9 cellular contexts compared by ENCODE assay signal in the genomic region with DNA sequence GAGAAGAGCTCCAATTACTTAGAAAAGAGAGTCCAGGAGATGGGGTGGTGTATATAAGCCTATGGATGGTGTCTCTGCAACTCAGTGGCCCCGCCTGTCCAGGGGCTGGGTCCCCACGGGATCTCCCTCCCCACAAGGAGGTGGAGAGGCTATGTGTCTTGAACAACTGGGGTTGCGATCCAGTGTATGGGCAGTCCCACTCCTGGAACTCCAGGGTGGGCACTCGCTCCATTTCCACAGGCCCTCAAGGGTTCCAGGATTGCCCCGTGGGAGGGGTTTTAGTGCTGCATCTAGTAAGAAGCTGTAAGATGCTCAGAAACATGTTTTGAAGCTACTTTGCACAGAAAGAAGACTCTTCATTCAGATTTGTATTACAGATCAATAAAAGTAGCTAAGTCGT. TPM values are rescaled to one million over a fixed set of nuclear protein-coding genes. Genes with fewer than 3 reads are reported as not detected.
DNase-seq lines count a peak whose midpoint lies in the region; ATAC-seq, FAIRE-seq and TF ChIP-seq lines count a peak whose summit lies in the region.
"Had no signal": no experiment of that assay in that cellular context is flagged by ENCODE, and none has a peak within 500 bp of the region (broad histone marks: within the 10 kb centered on the region; RNA-seq: fewer than 3 reads in every experiment).

No MANE protein-coding gene starts in this region.

- H4K20me1 ChIP-seq in Karpas-422 (ENCODE audit: insufficient read depth, low read depth, low read length): peaks cover 25% of the 10 kb centered on the region
- peaks cover 4% of the 10 kb centered on the region; the same call in 1 of the 2 replicates for H4K20me1 ChIP-seq in K562 (replicated peaks; ENCODE audit: control insufficient read depth, insufficient read depth, low read length)

- H3K9me3 ChIP-seq in cardiac muscle cell (ENCODE audit: low read depth): no peaks in the 10 kb centered on the region
- H3K9me3 ChIP-seq in Karpas-422 (ENCODE audit: low read length): no peaks in the 10 kb centered on the region
- H3K9me3 ChIP-seq in K562 (replicated peaks; ENCODE audit: control insufficient read depth, insufficient read depth, low read depth, low read length): no peaks in the 10 kb centered on the region
- no peaks in the 10 kb centered on the region for H3K9me3 ChIP-seq in suprapubic skin

- H3K9me1 ChIP-seq in K562 (ENCODE audit: control insufficient read depth, insufficient read depth, low read length): no peaks in the 10 kb centered on the region

- H3K27ac ChIP-seq in cardiac muscle cell (peak overlapping the region; percentile 98), Karpas-422 (ENCODE audit: low read length) (no peak overlapping the region), K562 (ENCODE audit: extremely low read depth, low read depth, low read length) (peak overlapping the region; percentile 83), suprapubic skin (peak overlapping the region; percentile 99)

- H3K9me2 ChIP-seq in Karpas-422 (replicated peaks; ENCODE audit: insufficient read depth, low read length): no peaks in the 10 kb centered on the region

- H2AFZ ChIP-seq in Karpas-422 (ENCODE audit: low read length) (peak overlapping the region; percentile 92), K562 (ENCODE audit: low read depth, low read length) (peak overlapping the region; percentile 87)

- POLR2A ChIA-PET in K562 (lab: Yijun Ruan, JAX): interaction anchor here (0.7 to 1.3 kb wide), 3 partner anchors 11 to 51 kb away, joined by 3 to 4 read pairs (median 3); no protein-coding TSS in a partner anchor

- H3K4me1 ChIP-seq in cardiac muscle cell (ENCODE audit: low read depth) (peaks cover 18% of the 10 kb centered on the region), Karpas-422 (ENCODE audit: low read length) (peaks cover 28% of the 10 kb centered on the region), K562 (replicated peaks in 1 of 2; ENCODE audit: control insufficient read depth in 2 of 2, insufficient read depth in 2 of 2, low read length in 2 of 2) (peaks cover 13 to 21% of the 10 kb centered on the region in 2 experiments; a peak in 4 of 5 replicates), suprapubic skin (peaks cover 44% of the 10 kb centered on the region)

- H3K9ac ChIP-seq in Karpas-422 (ENCODE audit: low read length): peak overlapping the region; percentile 96
- peak overlapping the region; percentile 73 to 84 for H3K9ac ChIP-seq in K562 (ENCODE audit: insufficient read depth in 1 of 2, low read depth in 2 of 2, low read length in 2 of 2)

- TF ChIP-seq EP300 in K562 (IDR thresholded peaks at IDR 0.05; ENCODE audit: low read length): no peak
- TF ChIP-seq EP300 in suprapubic skin (IDR thresholded peaks at IDR 0.05): no peak

- no TSS peak for BruUV-seq in K562 (replicated peaks; lab: Mats Ljungman, UMichigan)

- H3K27me3 ChIP-seq in cardiac muscle cell: no peaks in the 10 kb centered on the region
- H3K27me3 ChIP-seq in Karpas-422 (ENCODE audit: low read length): no peaks in the 10 kb centered on the region
- no peaks in the 10 kb centered on the region for H3K27me3 ChIP-seq in K562 (ENCODE audit: control insufficient read depth in 2 of 2, insufficient read depth in 2 of 2, low read length in 2 of 2)
- H3K27me3 ChIP-seq in suprapubic skin: no peaks in the 10 kb centered on the region

- no peak for TF ChIP-seq CTCF in cardiac muscle cell (IDR thresholded peaks at IDR 0.05; ENCODE audit: low read depth, low read length)
- TF ChIP-seq CTCF in K562 (IDR thresholded peaks at IDR 0.05 in 2 of 3, conservative IDR thresholded peaks at IDR 0.05 in 1 of 3; ENCODE audit: insufficient read depth in 2 of 3, low read depth in 1 of 3, low read length in 3 of 3): no peak
- TF ChIP-seq CTCF in suprapubic skin (IDR thresholded peaks at IDR 0.05): no peak

- WGBS in K562 (ENCODE audit: insufficient coverage, low coverage, missing lambda C conversion rate): 46% methylated on average over 6 of the region's 6 CpGs
- WGBS in suprapubic skin: 14% methylated on average over 6 of the region's 6 CpGs

- intact Hi-C loops in Right ventricle myocardium inferior (cut with DNase I) (loop anchor here (2.0 kb wide), 1 partner anchor 43 kb away; no protein-coding TSS in a partner anchor), K562 (cut with micrococcal nuclease) (loop anchor here (5.0 kb wide), 1 partner anchor 50 kb away; no protein-coding TSS in a partner anchor)

- no peak for ATAC-seq in Right ventricle myocardium inferior
- peak; percentile 15 for ATAC-seq in K562
- ATAC-seq in left lobe of liver: no peak
- no peak for ATAC-seq in HG03280 (IDR thresholded peaks at IDR 0.05; ENCODE audit: unreplicated experiment)

- CTCF ChIA-PET in K562 (lab: Yijun Ruan, JAX; ENCODE audit: low intra/inter-chr PET ratio): no interaction called here

- in situ Hi-C loops in K562 (cut with MboI): no loop called here

- FAIRE-seq in K562 (lab: Jason Lieb, UNC): no peak
- FAIRE-seq: colon had no signal

- TF ChIP-seq RAD21 in K562 (CRISPR knock-in tag; conservative IDR thresholded peaks at IDR 0.05 in 1 of 2, IDR thresholded peaks at IDR 0.05 in 1 of 2): no peak

- peaks cover 44% of the 10 kb centered on the region for H3K79me2 ChIP-seq in Karpas-422 (ENCODE audit: low read length)
- peaks cover 44% of the 10 kb centered on the region for H3K79me2 ChIP-seq in K562 (ENCODE audit: control insufficient read depth, insufficient read depth, low read length)

- DNase-seq in cardiac muscle cell (ENCODE audit: low read depth in 1 of 2, low spot score in 1 of 2) (peak in 1 of 2 donors; percentile 15), Right ventricle myocardium inferior (ENCODE audit: missing footprints) (no peak), Karpas-422 (no peak), K562 (ENCODE audit: extremely low read depth in 1 of 4, low spot score in 3 of 4) (peak; percentile 32 to 43 (median 38)), left lobe of liver (ENCODE audit: low spot score) (peak; percentile 47), suprapubic skin (ENCODE audit: low spot score in 2 of 2) (no peak), NCI-H2107 (lab: John Stamatoyannopoulos, UW) (no peak)

- no peaks in the 10 kb centered on the region for H3K36me3 ChIP-seq in cardiac muscle cell
- H3K36me3 ChIP-seq in Karpas-422 (ENCODE audit: insufficient read depth, low read length): peaks cover 6% of the 10 kb centered on the region; the same call in 1 of the 2 replicates
- no peaks in the 10 kb centered on the region; the same call in 2 of the 3 replicates for H3K36me3 ChIP-seq in K562 (ENCODE audit: control insufficient read depth, insufficient read depth, low read length)
- H3K36me3 ChIP-seq in suprapubic skin: no peaks in the 10 kb centered on the region

- no peak for TF ChIP-seq POLR2A in K562 (conservative IDR thresholded peaks at IDR 0.05)
- no peak for TF ChIP-seq POLR2A in suprapubic skin (IDR thresholded peaks at IDR 0.05)

- H3K4me2 ChIP-seq in Karpas-422 (ENCODE audit: low read depth, low read length, poor library complexity, severe bottlenecking) (peak overlapping the region; percentile 91), K562 (ENCODE audit: insufficient read depth, low read length) (peak overlapping the region; percentile 82)

- H3K4me3 ChIP-seq in cardiac muscle cell: peak overlapping the region; percentile 21
- peak overlapping the region; percentile 74 for H3K4me3 ChIP-seq in Karpas-422 (ENCODE audit: low read length)
- peak overlapping the region; percentile 81 for H3K4me3 ChIP-seq in K562
- H3K4me3 ChIP-seq in suprapubic skin: peak overlapping the region; percentile 98

TF ChIP-seq in K562, 482 proteins besides CTCF, POLR2A, EP300 and RAD21 (continues in another document):
- no peak for TF ChIP-seq MAFF (IDR thresholded peaks at IDR 0.05; ENCODE audit: low read length)
- no peak for TF ChIP-seq MTF1 (CRISPR knock-in tag; IDR thresholded peaks at IDR 0.05; ENCODE audit: borderline replicate concordance)
- TF ChIP-seq ZNF830 (CRISPR knock-in tag; IDR thresholded peaks at IDR 0.05): no peak
- TF ChIP-seq, protein P1, sequence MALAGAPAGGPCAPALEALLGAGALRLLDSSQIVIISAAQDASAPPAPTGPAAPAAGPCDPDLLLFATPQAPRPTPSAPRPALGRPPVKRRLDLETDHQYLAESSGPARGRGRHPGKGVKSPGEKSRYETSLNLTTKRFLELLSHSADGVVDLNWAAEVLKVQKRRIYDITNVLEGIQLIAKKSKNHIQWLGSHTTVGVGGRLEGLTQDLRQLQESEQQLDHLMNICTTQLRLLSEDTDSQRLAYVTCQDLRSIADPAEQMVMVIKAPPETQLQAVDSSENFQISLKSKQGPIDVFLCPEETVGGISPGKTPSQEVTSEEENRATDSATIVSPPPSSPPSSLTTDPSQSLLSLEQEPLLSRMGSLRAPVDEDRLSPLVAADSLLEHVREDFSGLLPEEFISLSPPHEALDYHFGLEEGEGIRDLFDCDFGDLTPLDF (CRISPR knock-in tag; IDR thresholded peaks at IDR 0.05): no peak
- no peak for TF ChIP-seq ZNF253 (CRISPR knock-in tag; conservative IDR thresholded peaks at IDR 0.05)

RNA-seq across cellular contexts. Expression of gene SMAD5, which starts 0.6 kb away (rescaled TPM):
- 38.2 and 130 TPM in 2 replicates for total RNA-seq in cardiac muscle cell
- 25.7 and 36.8 TPM in 2 replicates for polyA plus RNA-seq in cardiac muscle cell
- total RNA-seq in Right ventricle myocardium inferior: 42.0 TPM
- 18.5 and 38.3 TPM in 2 replicates for total RNA-seq in Karpas-422 (2014; rRNA removed; shearing (Covaris generic); ENCODE audit: low replicate concordance)
- 37.6 and 119 TPM in 2 replicates for total RNA-seq in K562 (2011; cell fraction: chromatin; rRNA removed; ENCODE audit: low replicate concordance)
- 9.2 and 17.2 TPM in 2 replicates for total RNA-seq in K562 (2011; cell fraction: nucleolus; rRNA removed)
- total RNA-seq in K562 (2011; cell fraction: nucleoplasm; rRNA removed): 23.3 and 36.0 TPM in 2 replicates
- 14.7 and 14.8 TPM in 2 replicates for total RNA-seq in K562 (2014; rRNA removed)
- 35.0 and 47.9 TPM in 2 replicates for total RNA-seq in K562 (2014; rRNA removed; fragmentation: Illumina TruSeq; extraction: Trizol)
- 26.5 and 29.5 TPM in 2 replicates for total RNA-seq in K562 (2015; rRNA removed; fragmentation: Illumina TruSeq; extraction: Trizol)
- 34.4 and 38.5 TPM in 2 replicates for total RNA-seq in K562 (2021)
- polyA plus RNA-seq in K562 (2011; rRNA removed): 49.0 and 53.9 TPM in 2 replicates
- polyA plus RNA-seq in K562 (2011; cell fraction: cytosol; rRNA removed): 23.7 and 43.2 TPM in 2 replicates
- polyA plus RNA-seq in K562 (2011; cell fraction: nucleus; rRNA removed): 15.7 and 27.0 TPM in 2 replicates
- 12.9 and 17.5 TPM in 2 replicates for polyA plus RNA-seq in K562 (2012)
- 20.3 and 21.1 TPM in 2 replicates for polyA plus RNA-seq in K562 (2014; fragmentation: Illumina TruSeq; extraction: Trizol)
- polyA plus RNA-seq in K562 (2014; fragmentation: Nextera tagmentation; extraction: Ambion mirVana): 10 to 100 TPM; 14.2 to 18.9 TPM
- 12.4 and 17.4 TPM in 2 replicates for polyA plus RNA-seq in K562 (2014; rRNA removed)
- 143 and 178 TPM in 2 replicates for polyA minus RNA-seq in K562 (2011; rRNA and poly(A)+ RNA removed)
- 41.4 and 59.4 TPM in 2 replicates for polyA minus RNA-seq in K562 (2011; cell fraction: cytosol; rRNA and poly(A)+ RNA removed)
- 19.7 and 42.3 TPM in 2 replicates for polyA minus RNA-seq in K562 (2011; cell fraction: nucleus; rRNA and poly(A)+ RNA removed)
- total RNA-seq in left lobe of liver: 22.8 TPM
- total RNA-seq in suprapubic skin: 100 to 1,000 TPM in 1 of 4 donors, 10 to 100 TPM in 3; 63.3 to 119 (median 74.9) TPM

Comparison
In these comparisons a context has a peak if more than half of its experiments do, and no peak if none do; other contexts are left out.
1. DNase-seq: peak in K562 (4 of 4) and left lobe of liver (single experiment); none in Right ventricle myocardium inferior (single experiment), Karpas-422 (single experiment), suprapubic skin (0 of 2) and NCI-H2107 (single experiment).
2. H3K4me3 ChIP-seq: peak in every context shown above with its lines; median percentile 98 in suprapubic skin; 81 in K562; 74 in Karpas-422; 21 in cardiac muscle cell.